4 cellular contexts compared by ENCODE assay signal in genomic region chr5:29833394-29833793, GRCh38.
"Had no signal": no experiment of that assay in that cellular context is flagged by ENCODE, and none has a peak within 500 bp of the region (broad histone marks: within the 10 kb centered on the region; RNA-seq: fewer than 3 reads in every experiment).

No MANE protein-coding gene starts in this region.

- H3K4me3 ChIP-seq: GM23248 had no signal

- H3K9me3 Mint-ChIP-seq: H9 had no signal

- H2AFZ ChIP-seq: GM23248 had no signal

- H3K4me3 Mint-ChIP-seq: H9 had no signal

- H3K27ac Mint-ChIP-seq: H9 had no signal

- H3K9ac ChIP-seq: GM23248 had no signal

- H3K27ac ChIP-seq: GM23248 had no signal

- DNase-seq: GM23248, H9, HCEC 1CT, IMR-90 had no signal
